In the genomic region with DNA sequence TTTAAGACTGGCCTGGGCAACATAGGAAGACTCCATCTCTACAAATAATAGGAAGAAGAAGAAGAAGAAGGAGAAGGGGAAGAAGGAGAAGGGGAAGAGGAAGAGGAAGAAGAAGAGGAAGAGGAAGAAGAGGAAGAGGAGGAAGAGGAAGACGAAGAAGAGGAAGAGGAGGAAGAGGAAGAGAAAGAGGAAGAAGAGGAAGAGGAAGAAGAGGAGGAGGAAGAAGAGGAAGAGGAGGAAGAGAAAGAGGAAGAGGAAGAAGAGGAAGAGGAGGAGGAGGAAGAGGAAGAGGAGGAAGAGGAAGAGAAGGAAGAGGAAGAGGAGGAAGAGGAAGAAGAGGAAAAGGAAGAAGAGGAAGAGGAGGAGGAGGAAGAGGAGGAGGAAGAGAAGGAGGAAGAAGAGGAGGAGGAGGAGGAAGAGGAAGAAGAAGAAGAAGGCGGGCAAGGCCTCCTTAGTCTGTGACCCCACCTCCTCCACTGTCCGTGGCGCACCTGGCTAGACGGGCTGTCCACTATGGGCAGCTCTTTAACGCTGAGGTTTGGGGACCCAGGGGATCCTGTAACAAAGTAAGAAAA, we compare ENCODE assay signal across 24 cellular contexts. TPM values are rescaled to one million over a fixed set of nuclear protein-coding genes. Genes with fewer than 3 reads are reported as not detected.
DNase-seq lines count a peak whose midpoint lies in the region; ATAC-seq and TF ChIP-seq lines count a peak whose summit lies in the region.
"Had no signal": no experiment of that assay in that cellular context is flagged by ENCODE, and none has a peak within 500 bp of the region (broad histone marks: within the 10 kb centered on the region; RNA-seq: fewer than 3 reads in every experiment).

No MANE protein-coding gene starts in this region.

- H3K9me3 Mint-ChIP-seq in T-helper 1 cell treated with Interleukin-12 subunit alpha and Interleukin-12 subunit beta and Interleukin-4 antibody, amounts not matched to agents 30 μg/mL and 1 μg/mL, for 36 hours = peaks cover 16% of the 10 kb centered on the region
- H3K9me3 Mint-ChIP-seq in stimulated activated naive CD8-positive, alpha-beta T cell treated with anti-CD3 and anti-CD28 coated beads, Interleukin-15, Interleukin-2, amounts not matched to agents 100 ng/mL and 50 ng/mL, for 24 hours = no peaks in the 10 kb centered on the region
- peaks cover 0 to 10% of the 10 kb centered on the region in 2 donors for H3K9me3 Mint-ChIP-seq in stimulated activated naive CD8-positive, alpha-beta T cell treated with anti-CD3 and anti-CD28 coated beads, Interleukin-15, amount 100 ng/mL, for 72 hours
- H3K9me3 Mint-ChIP-seq in naive B cell = peaks cover 0 to 6% (median 5%) of the 10 kb centered on the region in 7 donors
- H3K9me3 Mint-ChIP-seq: CD4-positive, alpha-beta T cell had no signal

- no peak for DNase-seq in T-helper 1 cell
- no peak for DNase-seq in stimulated activated naive CD8-positive, alpha-beta T cell treated with anti-CD3 and anti-CD28 coated beads, Interleukin-15, amount 100 ng/mL, for 72 hours
- no peak for DNase-seq in naive B cell
- DNase-seq in RWPE1 (ENCODE audit: low spot score) = no peak
- DNase-seq in COLO668 (lab: John Stamatoyannopoulos, UW; ENCODE audit: unreplicated experiment) = no peak
- DNase-seq in SHP77 treated with DMSO at 0.1 percent for 48 hours (lab: John Stamatoyannopoulos, UW) = no peak
- DNase-seq: CD4-positive, alpha-beta T cell; COR-L47; DMS79 treated with DMSO at 0.1 percent for 48 hours; GOT3; IMR-90; KG1; MG63; NCI-H1105 treated with DMSO at 0.1 percent for 48 hours; NCI-H146; NCI-H2029; NCI-H446; NCI-H524 treated with DMSO at 0.1 percent for 48 hours; NCI-H774; SJCRH30 had no signal

- no peak for TF ChIP-seq CTCF in RWPE1 (conservative IDR thresholded peaks at IDR 0.05; ENCODE audit: low read depth)

- H3K4me3 Mint-ChIP-seq in T-helper 1 cell treated with Interleukin-12 subunit alpha and Interleukin-12 subunit beta and Interleukin-4 antibody, amounts not matched to agents 30 μg/mL and 1 μg/mL, for 36 hours = no peak overlapping the region
- H3K4me3 Mint-ChIP-seq in stimulated activated naive CD8-positive, alpha-beta T cell treated with anti-CD3 and anti-CD28 coated beads, Interleukin-15, Interleukin-2, amounts not matched to agents 100 ng/mL and 50 ng/mL, for 24 hours = no peak overlapping the region
- no peak overlapping the region for H3K4me3 Mint-ChIP-seq in stimulated activated naive CD8-positive, alpha-beta T cell treated with anti-CD3 and anti-CD28 coated beads, Interleukin-15, amount 100 ng/mL, for 72 hours
- peak overlapping the region in 1 of 8 donors; percentile 50 for H3K4me3 Mint-ChIP-seq in naive B cell
- H3K4me3 Mint-ChIP-seq: CD4-positive, alpha-beta T cell had no signal

- CTCF ChIA-PET in RWPE1 (lab: Yijun Ruan, JAX) = no interaction called here

- peaks cover 5% of the 10 kb centered on the region for H3K27me3 Mint-ChIP-seq in T-helper 1 cell treated with Interleukin-12 subunit alpha and Interleukin-12 subunit beta and Interleukin-4 antibody, amounts not matched to agents 30 μg/mL and 1 μg/mL, for 36 hours (ENCODE audit: low read depth)
- peaks cover 10% of the 10 kb centered on the region for H3K27me3 Mint-ChIP-seq in stimulated activated naive CD8-positive, alpha-beta T cell treated with anti-CD3 and anti-CD28 coated beads, Interleukin-15, Interleukin-2, amounts not matched to agents 100 ng/mL and 50 ng/mL, for 24 hours
- peaks cover 29% of the 10 kb centered on the region for H3K27me3 Mint-ChIP-seq in stimulated activated naive CD8-positive, alpha-beta T cell treated with anti-CD3 and anti-CD28 coated beads, Interleukin-15, amount 100 ng/mL, for 72 hours
- H3K27me3 Mint-ChIP-seq in naive B cell = peaks cover 14 to 21% (median 18%) of the 10 kb centered on the region in 3 donors

- no peak for ATAC-seq in stimulated activated naive CD8-positive, alpha-beta T cell treated with anti-CD3 and anti-CD28 coated beads, Interleukin-15, amount 100 ng/mL, for 72 hours
- ATAC-seq in naive B cell (ENCODE audit: low read depth in 2 of 2) = no peak

- H3K27ac ChIP-seq in RWPE1 = no peak overlapping the region
- H3K27ac ChIP-seq: 22Rv1, SJCRH30 had no signal

- peaks cover 17% of the 10 kb centered on the region for H3K36me3 Mint-ChIP-seq in T-helper 1 cell treated with Interleukin-12 subunit alpha and Interleukin-12 subunit beta and Interleukin-4 antibody, amounts not matched to agents 30 μg/mL and 1 μg/mL, for 36 hours (ENCODE audit: low read depth)
- no peaks in the 10 kb centered on the region for H3K36me3 Mint-ChIP-seq in stimulated activated naive CD8-positive, alpha-beta T cell treated with anti-CD3 and anti-CD28 coated beads, Interleukin-15, Interleukin-2, amounts not matched to agents 100 ng/mL and 50 ng/mL, for 24 hours (ENCODE audit: low read depth)
- H3K36me3 Mint-ChIP-seq in naive B cell = no peaks in the 10 kb centered on the region

- H3K4me1 Mint-ChIP-seq in T-helper 1 cell treated with Interleukin-12 subunit alpha and Interleukin-12 subunit beta and Interleukin-4 antibody, amounts not matched to agents 30 μg/mL and 1 μg/mL, for 36 hours (ENCODE audit: low read depth) = peaks cover 17% of the 10 kb centered on the region
- peaks cover 17% of the 10 kb centered on the region for H3K4me1 Mint-ChIP-seq in stimulated activated naive CD8-positive, alpha-beta T cell treated with anti-CD3 and anti-CD28 coated beads, Interleukin-15, Interleukin-2, amounts not matched to agents 100 ng/mL and 50 ng/mL, for 24 hours (ENCODE audit: low read depth)
- peaks cover 30% of the 10 kb centered on the region for H3K4me1 Mint-ChIP-seq in stimulated activated naive CD8-positive, alpha-beta T cell treated with anti-CD3 and anti-CD28 coated beads, Interleukin-15, amount 100 ng/mL, for 72 hours
- peaks cover 0 to 15% (median 4%) of the 10 kb centered on the region in 3 donors for H3K4me1 Mint-ChIP-seq in naive B cell

- POLR2A ChIA-PET in RWPE1 (lab: Yijun Ruan, JAX; ENCODE audit: low non-redundant PET) = no interaction called here

- H3K27ac Mint-ChIP-seq in T-helper 1 cell treated with Interleukin-12 subunit alpha and Interleukin-12 subunit beta and Interleukin-4 antibody, amounts not matched to agents 30 μg/mL and 1 μg/mL, for 36 hours = peak overlapping the region; percentile 73
- peak overlapping the region; percentile 9 for H3K27ac Mint-ChIP-seq in stimulated activated naive CD8-positive, alpha-beta T cell treated with anti-CD3 and anti-CD28 coated beads, Interleukin-15, Interleukin-2, amounts not matched to agents 100 ng/mL and 50 ng/mL, for 24 hours
- peak overlapping the region in 1 of 2 donors; percentile 80 for H3K27ac Mint-ChIP-seq in stimulated activated naive CD8-positive, alpha-beta T cell treated with anti-CD3 and anti-CD28 coated beads, Interleukin-15, amount 100 ng/mL, for 72 hours
- H3K27ac Mint-ChIP-seq in naive B cell = peak overlapping the region in 4 of 6 donors; percentile 14 to 73 (median 66)
- H3K27ac Mint-ChIP-seq: CD4-positive, alpha-beta T cell had no signal

RNA-seq across cellular contexts. Expression of gene ZFAND2A, which starts 28.8 kb away (rescaled TPM):
- 10 to 100 TPM; 59.3 to 73.5 (median 67.9) TPM for polyA plus RNA-seq in naive B cell (ENCODE audit: low read depth in 6 of 6)

RNA-seq across cellular contexts. Expression of gene UNCX, which starts 43.9 kb away (rescaled TPM):
- not detected for polyA plus RNA-seq in naive B cell (ENCODE audit: low read depth in 6 of 6)
- polyA plus RNA-seq: BJ, IMR-90 had no signal
